In genomic region chr3:98190911-98191310, GRCh38 we compare ENCODE assay signal across 2 cellular contexts. TPM values are rescaled to one million over a fixed set of nuclear protein-coding genes. Genes with fewer than 3 reads are reported as not detected.
"Had no signal": no experiment of that assay in that cellular context is flagged by ENCODE, and none has a peak within 500 bp of the region (broad histone marks: within the 10 kb centered on the region; RNA-seq: fewer than 3 reads in every experiment).

No MANE protein-coding gene starts in this region.

RNA-seq across cellular contexts. Expression of gene OR5H15, which starts 24.4 kb away (rescaled TPM):
- total RNA-seq: G401, GM12878 had no signal
- polyA plus RNA-seq: GM12878 had no signal

RNA-seq across cellular contexts. Expression of gene OR5H14, which starts 43.6 kb away (rescaled TPM):
- total RNA-seq: G401, GM12878 had no signal
- polyA plus RNA-seq: GM12878 had no signal
